ENCODE assay signal across 28 cellular contexts in the genomic region with DNA sequence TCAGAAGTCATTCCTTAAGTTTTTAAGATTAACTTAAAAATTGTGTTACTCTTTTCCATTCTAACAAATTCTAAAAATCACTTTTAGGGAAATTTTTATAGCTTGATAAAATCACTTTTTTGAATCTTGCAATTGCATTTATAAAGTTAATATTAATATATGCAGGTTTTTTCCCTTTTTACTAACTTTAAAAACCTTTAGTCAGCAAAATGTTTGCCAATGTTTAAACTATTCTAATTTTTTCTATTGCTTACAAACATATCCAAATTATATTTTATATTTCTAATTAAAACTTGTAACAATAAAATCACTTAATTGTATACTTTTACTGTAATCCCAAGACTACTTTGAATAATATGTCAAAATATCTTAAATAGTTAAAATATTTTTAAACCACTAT.
"Had no signal": no experiment of that assay in that cellular context is flagged by ENCODE, and none has a peak within 500 bp of the region (broad histone marks: within the 10 kb centered on the region; RNA-seq: fewer than 3 reads in every experiment).

No MANE protein-coding gene starts in this region.

- H3K9me3 ChIP-seq: lower lobe of right lung, neutrophil, testis, thyroid gland, transverse colon, upper lobe of left lung, vagina had no signal

- H3K36me3 ChIP-seq: left lung, lower lobe of right lung, neutrophil, stomach, thyroid gland, transverse colon, upper lobe of left lung, vagina had no signal

- H3K4me3 ChIP-seq: left lung, lower lobe of right lung, skin epidermis, stomach, testis, thyroid gland, transverse colon, upper lobe of left lung, vagina had no signal

- ATAC-seq: left colon; left lung; lower lobe of right lung; naive thymus-derived CD8-positive, alpha-beta T cell; right cardiac atrium; sciatic nerve; stimulated activated naive B cell treated with anti-CD40 and anti-IgM and Interleukin-4, amounts not matched to agents 10 μg/mL and 1 μg/mL and 100 μg/mL, for 72 hours; stimulated activated naive CD8-positive, alpha-beta T cell treated with anti-CD3 and anti-CD28 coated beads, Interleukin-15, Interleukin-2, amounts not matched to agents 100 U/mL and 50 U/mL, for 24 hours had no signal

- H3K27ac ChIP-seq: left lung, lower lobe of right lung, neutrophil, skin epidermis, stomach, testis, thyroid gland, transverse colon, upper lobe of left lung, vagina had no signal

- H3K9me3 Mint-ChIP-seq: nephron had no signal

- H3K27me3 ChIP-seq: left lung, neutrophil, stomach, testis, thyroid gland, transverse colon, upper lobe of left lung, vagina had no signal

- H3K4me1 Mint-ChIP-seq: naive thymus-derived CD8-positive, alpha-beta T cell; stimulated activated naive B cell treated with anti-CD40 and anti-IgM and Interleukin-4, amounts not matched to agents 10 μg/mL and 1 μg/mL and 100 μg/mL, for 72 hours had no signal

- DNase-seq: hippocampal formation; left colon; left lung; lower lobe of right lung; mammary epithelial cell; mesenchymal stem cell; naive thymus-derived CD8-positive, alpha-beta T cell; occipital lobe; right cardiac atrium; stimulated activated CD4-positive, alpha-beta T cell treated with anti-CD3 and anti-CD28 coated beads, Interleukin-12 subunit alpha, Interleukin-12 subunit beta, amount 100 ng/mL, for 4 hours; stimulated activated CD4-positive, alpha-beta T cell treated with anti-CD3 and anti-CD28 coated beads, Interleukin-15, amount 100 ng/mL, for 24 hours; stimulated activated CD4-positive, alpha-beta T cell treated with anti-CD3 and anti-CD28 coated beads, Interleukin-2, amount 100 ng/mL, for 24 hours; stimulated activated CD4-positive, alpha-beta T cell treated with anti-CD3 and anti-CD28 coated beads, Interleukin-4, amount 100 ng/mL, for 1 hour; stimulated activated naive B cell treated with anti-CD40 and anti-IgM and Interleukin-4, amounts not matched to agents 10 μg/mL and 1 μg/mL and 100 μg/mL, for 72 hours; stimulated activated naive CD8-positive, alpha-beta T cell treated with anti-CD3 and anti-CD28 coated beads, Interleukin-15, Interleukin-2, amounts not matched to agents 100 U/mL and 50 U/mL, for 24 hours; stomach; testis; thyroid gland; transverse colon; upper lobe of left lung had no signal

- H3K4me1 ChIP-seq: left lung, lower lobe of right lung, stomach, testis, transverse colon, upper lobe of left lung, vagina had no signal

- FAIRE-seq: keratinocyte had no signal

- H3K4me3 Mint-ChIP-seq: naive thymus-derived CD8-positive, alpha-beta T cell; nephron; neural crest cell; stimulated activated naive B cell treated with anti-CD40 and anti-IgM and Interleukin-4, amounts not matched to agents 10 μg/mL and 1 μg/mL and 100 μg/mL, for 72 hours had no signal

- H3K27me3 Mint-ChIP-seq: naive thymus-derived CD8-positive, alpha-beta T cell; progenitor cell of endocrine pancreas; stimulated activated naive B cell treated with anti-CD40 and anti-IgM and Interleukin-4, amounts not matched to agents 10 μg/mL and 1 μg/mL and 100 μg/mL, for 72 hours had no signal

- H3K27ac Mint-ChIP-seq: naive thymus-derived CD8-positive, alpha-beta T cell; nephron; progenitor cell of endocrine pancreas; stimulated activated naive B cell treated with anti-CD40 and anti-IgM and Interleukin-4, amounts not matched to agents 10 μg/mL and 1 μg/mL and 100 μg/mL, for 72 hours had no signal

- H3K36me3 Mint-ChIP-seq: stimulated activated naive B cell treated with anti-CD40 and anti-IgM and Interleukin-4, amounts not matched to agents 10 μg/mL and 1 μg/mL and 100 μg/mL, for 72 hours had no signal
